Comparison of ENCODE assay signal across 8 cellular contexts in genomic region chr9:97697837-97698236, GRCh38. TPM values are rescaled to one million over a fixed set of nuclear protein-coding genes. Genes with fewer than 3 reads are reported as not detected.
DNase-seq lines count a peak whose midpoint lies in the region; TF ChIP-seq lines count a peak whose summit lies in the region.

No MANE protein-coding gene starts in this region.

- BruUV-seq in PC-9 (replicated peaks; lab: Mats Ljungman, UMichigan): TSS peak; percentile 96

- H3K27ac ChIP-seq in PC-9: peak overlapping the region; percentile 57
- H3K27ac ChIP-seq in epithelial cell of prostate: peak overlapping the region; percentile 59

- CTCF ChIA-PET in PC-9 (lab: Charles Lee): no interaction called here

- H3K4me1 ChIP-seq in PC-9 (replicated peaks; ENCODE audit: insufficient read depth): peaks cover 35% of the 10 kb centered on the region

- H3K4me3 ChIP-seq in GM08714 (ENCODE audit: low read length) (peak overlapping the region; percentile 63; the same call in 1 of the 2 replicates), PC-9 (peak overlapping the region; percentile 63)

- no peaks in the 10 kb centered on the region for H3K9me2 ChIP-seq in PC-9 (ENCODE audit: insufficient read depth)

- intact Hi-C loops in PC-9 (cut with micrococcal nuclease; ENCODE audit: unreplicated experiment) (no loop called here), posterior vena cava (cut with DNase I) (no loop called here)

- H3K9me3 ChIP-seq in PC-9 (ENCODE audit: insufficient read depth, low read depth): no peaks in the 10 kb centered on the region

- peaks cover 39% of the 10 kb centered on the region for H3K79me2 ChIP-seq in PC-9 (ENCODE audit: low read depth)

- 0 out of 2 replicates have a peak, but pooled peaks cover 3% of the 10 kb centered on the region for H4K20me1 ChIP-seq in PC-9 (ENCODE audit: insufficient read depth)

- H3K4me2 ChIP-seq in PC-9: peak overlapping the region; percentile 82

- peaks cover 5% of the 10 kb centered on the region; the same call in 1 of the 2 replicates for H3K36me3 ChIP-seq in PC-9 (ENCODE audit: low read depth)

- H2AFZ ChIP-seq in PC-9: peak overlapping the region; percentile 74

- H3K27me3 ChIP-seq in PC-9 (ENCODE audit: insufficient read depth, low read depth): no peaks in the 10 kb centered on the region

- peaks cover 19% of the 10 kb centered on the region for H3F3A ChIP-seq in PC-9 (ENCODE audit: insufficient read depth, low read depth)

- TF ChIP-seq CTCF in PC-9 (conservative IDR thresholded peaks at IDR 0.05): no peak

- POLR2A ChIA-PET in PC-9 (lab: Charles Lee; ENCODE audit: unreplicated experiment): interaction anchor here (0.7 kb wide), 1 partner anchor 1111 kb away, joined by 3 read pairs; no protein-coding TSS in a partner anchor

- DNase-seq in PC-9: no peak
- DNase-seq in epithelial cell of prostate (ENCODE audit: low read depth, low spot score): no peak
- peak; percentile 41 for DNase-seq in pons (ENCODE audit: low spot score)
- DNase-seq in posterior vena cava (ENCODE audit: low spot score): no peak
- DNase-seq in hippocampal formation (lab: John Stamatoyannopoulos, UW): no peak
- DNase-seq in COLO668 (lab: John Stamatoyannopoulos, UW; ENCODE audit: unreplicated experiment): no peak
- DNase-seq in kidney glomerular epithelial cell (lab: John Stamatoyannopoulos, UW): no peak

RNA-seq across cellular contexts. Expression of gene XPA, which starts 0.7 kb away (rescaled TPM):
- total RNA-seq in PC-9 (2021) (11.6 and 17.4 TPM in 2 replicates), posterior vena cava (10 to 100 TPM; 15.1 to 18.8 TPM)
